1 cellular context compared by ENCODE assay signal in genomic region chr7:134893920-134894319, GRCh38.
TF ChIP-seq lines count a peak whose summit lies in the region.

No MANE protein-coding gene starts in this region.

TF ChIP-seq in WTC11, 78 proteins besides CTCF, POLR2A, EP300 and RAD21 (continued from another document):
- TF ChIP-seq ZNF281 (CRISPR knock-in tag; IDR thresholded peaks at IDR 0.05), result no peak
